1 cellular context compared by ENCODE assay signal in the genomic region with DNA sequence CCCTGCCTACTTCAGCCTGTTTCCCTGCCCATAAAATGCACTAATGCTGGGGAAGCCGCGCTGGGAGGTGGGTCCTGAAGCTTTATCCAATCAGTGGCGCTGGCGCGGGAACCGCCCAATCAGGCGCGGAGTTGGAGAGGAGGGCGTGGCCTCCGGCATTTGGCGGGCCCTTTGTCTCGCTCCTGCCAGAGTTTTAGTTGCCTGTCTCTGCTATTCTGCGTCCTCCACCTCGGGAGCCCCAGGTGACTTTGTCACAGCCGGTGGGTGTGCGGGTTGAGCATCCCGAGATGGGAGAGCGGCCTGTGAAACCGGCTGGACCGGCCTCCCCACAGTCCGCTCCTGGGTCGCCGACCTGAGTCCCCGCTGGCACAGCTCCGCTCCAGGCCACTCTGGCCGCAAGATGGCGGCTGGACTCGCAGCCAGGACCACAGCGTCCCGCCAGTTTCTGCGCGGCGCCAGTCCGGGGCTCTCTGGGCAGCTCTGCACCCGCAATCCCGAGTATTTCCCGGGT.
A peak's percentile ranks its signal among the peaks of the same experiment; 100 is the strongest.
TF ChIP-seq lines count a peak whose summit lies in the region.

No MANE protein-coding gene starts in this region.

TF ChIP-seq in K562, 482 proteins besides CTCF, POLR2A, EP300 and RAD21 (continued from another document):
- TF ChIP-seq NFYB (IDR thresholded peaks at IDR 0.05; ENCODE audit: extremely low read depth, insufficient read length): peak; percentile 20
